2 cellular contexts compared by ENCODE assay signal in genomic region chr19:34387446-34387810, GRCh38.
TF ChIP-seq lines count a peak whose summit lies in the region.

No MANE protein-coding gene starts in this region.

TF ChIP-seq in HEK293, 187 proteins besides CTCF, POLR2A, EP300 and RAD21:
- TF ChIP-seq ZSCAN16 (tag by site-specific recombination; IDR thresholded peaks at IDR 0.05) = peak; percentile 85
- no peak for TF ChIP-seq ZFP3 (tag by site-specific recombination; IDR thresholded peaks at IDR 0.05; ENCODE audit: low read depth)

TF ChIP-seq in GM12878, 131 proteins besides CTCF, POLR2A, EP300 and RAD21:
- TF ChIP-seq HDAC6 (IDR thresholded peaks at IDR 0.05; ENCODE audit: unreplicated experiment) (no peak), YBX1 (IDR thresholded peaks at IDR 0.05) (no peak), SUZ12 (IDR thresholded peaks at IDR 0.05; ENCODE audit: unreplicated experiment) (no peak), MEF2B (IDR thresholded peaks at IDR 0.05; ENCODE audit: partially characterized antibody, poor library complexity, severe bottlenecking) (no peak), POLR2AphosphoS5 (IDR thresholded peaks at IDR 0.05; ENCODE audit: low read length) (peak; percentile 12; the same call in 1 of the 2 replicates), ZNF24 (IDR thresholded peaks at IDR 0.05) (peak; percentile 79; the same call in 1 of the 2 replicates), ZBED1 (IDR thresholded peaks at IDR 0.05; ENCODE audit: borderline replicate concordance) (no peak), POLR2AphosphoS2 (IDR thresholded peaks at IDR 0.05; ENCODE audit: low read depth, low read length) (no peak), SREBF1 (IDR thresholded peaks at IDR 0.05; ENCODE audit: low read length) (no peak), HCFC1 (IDR thresholded peaks at IDR 0.05; ENCODE audit: low read length) (no peak)
